30 cellular contexts compared by ENCODE assay signal in genomic region chr10:25698638-25699037, GRCh38.
"Had no signal": no experiment of that assay in that cellular context is flagged by ENCODE, and none has a peak within 500 bp of the region (broad histone marks: within the 10 kb centered on the region; RNA-seq: fewer than 3 reads in every experiment).

No MANE protein-coding gene starts in this region.

- H3K4me2 ChIP-seq: hepatocyte had no signal

- H3K36me3 ChIP-seq: colonic mucosa, gastroesophageal sphincter, heart left ventricle, ovary, sigmoid colon, spleen, tibial artery, upper lobe of left lung had no signal

- H3K4me1 Mint-ChIP-seq: endodermal cell, nephron had no signal

- H3K4me1 ChIP-seq: colonic mucosa, foreskin keratinocyte, heart left ventricle, psoas muscle, sigmoid colon, tibial artery, upper lobe of left lung had no signal

- H3K27me3 Mint-ChIP-seq: dendritic cell treated with granulocyte-macrophage colony-stimulating factor and Interleukin-4, amounts not matched to agents 40 ng/mL and 50 ng/mL, for 4 days; stimulated activated memory B cell treated with anti-CD40 and anti-IgM and Interleukin-4, amounts not matched to agents 10 μg/mL and 1 μg/mL and 100 μg/mL, for 72 hours had no signal

- H3K36me3 Mint-ChIP-seq: naive thymus-derived CD4-positive, alpha-beta T cell; stimulated activated memory B cell treated with anti-CD40 and anti-IgM and Interleukin-4, amounts not matched to agents 10 μg/mL and 1 μg/mL and 100 μg/mL, for 72 hours had no signal

- H3K9me3 ChIP-seq: colonic mucosa, gastroesophageal sphincter, heart left ventricle, ovary, psoas muscle, sigmoid colon, spleen, testis, tibial artery, upper lobe of left lung had no signal

- H3K27ac ChIP-seq: colonic mucosa, epithelial cell of prostate, foreskin keratinocyte, gastroesophageal sphincter, heart left ventricle, hepatocyte, ovary, psoas muscle, sigmoid colon, spleen, testis, tibial artery, upper lobe of left lung had no signal

- ATAC-seq: esophagus mucosa; foreskin keratinocyte; gastroesophageal sphincter; left lobe of liver; naive thymus-derived CD4-positive, alpha-beta T cell; psoas muscle; right cardiac atrium; stimulated activated memory B cell treated with anti-CD40 and anti-IgM and Interleukin-4, amounts not matched to agents 10 μg/mL and 1 μg/mL and 100 μg/mL, for 72 hours; stimulated activated naive CD8-positive, alpha-beta T cell treated with anti-CD3 and anti-CD28 coated beads, Interleukin-15, Interleukin-2, amounts not matched to agents 100 U/mL and 50 U/mL, for 24 hours had no signal

- H3K27me3 ChIP-seq: colonic mucosa, foreskin keratinocyte, hepatocyte, ovary, sigmoid colon, spleen, testis, upper lobe of left lung had no signal

- H3K9me3 Mint-ChIP-seq: dendritic cell treated with granulocyte-macrophage colony-stimulating factor and Interleukin-4, amounts not matched to agents 40 ng/mL and 50 ng/mL, for 4 days; endodermal cell; naive thymus-derived CD4-positive, alpha-beta T cell; nephron; stimulated activated memory B cell treated with anti-CD40 and anti-IgM and Interleukin-4, amounts not matched to agents 10 μg/mL and 1 μg/mL and 100 μg/mL, for 72 hours had no signal

- DNase-seq: colonic mucosa; effector CD8-positive, alpha-beta T cell; endodermal cell; foreskin keratinocyte; heart left ventricle; kidney; mesenchymal stem cell; midbrain; naive thymus-derived CD4-positive, alpha-beta T cell; nucleus accumbens; ovary; posterior cingulate gyrus; psoas muscle; right cardiac atrium; sigmoid colon; spleen; stimulated activated CD4-positive, alpha-beta T cell treated with anti-CD3 and anti-CD28 coated beads, Interleukin-4, amount 100 ng/mL, for 4 hours; stimulated activated naive CD8-positive, alpha-beta T cell treated with anti-CD3 and anti-CD28 coated beads, Interleukin-15, Interleukin-2, amounts not matched to agents 100 U/mL and 50 U/mL, for 24 hours; substantia nigra; testis; tibial artery; upper lobe of left lung had no signal

- H3K4me3 Mint-ChIP-seq: dendritic cell treated with granulocyte-macrophage colony-stimulating factor and Interleukin-4, amounts not matched to agents 40 ng/mL and 50 ng/mL, for 4 days; endodermal cell; naive thymus-derived CD4-positive, alpha-beta T cell; nephron; stimulated activated memory B cell treated with anti-CD40 and anti-IgM and Interleukin-4, amounts not matched to agents 10 μg/mL and 1 μg/mL and 100 μg/mL, for 72 hours had no signal

- H3K27ac Mint-ChIP-seq: dendritic cell treated with granulocyte-macrophage colony-stimulating factor and Interleukin-4, amounts not matched to agents 40 ng/mL and 50 ng/mL, for 4 days; endodermal cell; naive thymus-derived CD4-positive, alpha-beta T cell; nephron; stimulated activated memory B cell treated with anti-CD40 and anti-IgM and Interleukin-4, amounts not matched to agents 10 μg/mL and 1 μg/mL and 100 μg/mL, for 72 hours had no signal

- H2AFZ ChIP-seq: hepatocyte had no signal

- H3K79me2 ChIP-seq: hepatocyte had no signal

- H3K4me3 ChIP-seq: colonic mucosa, gastroesophageal sphincter, heart left ventricle, hepatocyte, ovary, psoas muscle, sigmoid colon, spleen, testis, tibial artery, upper lobe of left lung had no signal
